Comparison of ENCODE assay signal across 12 cellular contexts in the genomic region with DNA sequence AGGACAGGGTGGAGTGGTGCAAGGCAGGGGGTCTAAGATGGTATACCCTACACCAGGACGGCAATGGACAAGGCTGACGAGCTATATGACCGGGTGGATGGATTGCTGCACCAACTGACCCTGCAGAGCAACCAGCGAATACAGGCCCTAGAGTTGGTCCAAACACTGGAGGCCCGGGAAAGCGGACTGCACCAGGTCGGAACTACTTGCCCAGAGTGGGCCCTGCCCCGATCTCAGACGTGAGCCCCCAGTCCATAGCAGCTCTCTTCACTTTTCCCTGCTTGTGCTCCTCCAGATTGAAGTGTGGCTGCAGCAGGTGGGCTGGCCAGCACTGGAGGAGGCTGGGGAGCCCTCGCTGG. TPM values are rescaled to one million over a fixed set of nuclear protein-coding genes. Genes with fewer than 3 reads are reported as not detected.
"Had no signal": no experiment of that assay in that cellular context is flagged by ENCODE, and none has a peak within 500 bp of the region (broad histone marks: within the 10 kb centered on the region; RNA-seq: fewer than 3 reads in every experiment).

No MANE protein-coding gene starts in this region.

- H3K27ac Mint-ChIP-seq: HFFc6, IgD-negative memory B cell had no signal

- H3K9me3 Mint-ChIP-seq: HFFc6, IgD-negative memory B cell had no signal

- H3K4me3 Mint-ChIP-seq: HFFc6, IgD-negative memory B cell had no signal

- H3K9me3 ChIP-seq: HAP-1 had no signal

- H3K27me3 Mint-ChIP-seq: IgD-negative memory B cell had no signal

- DNase-seq: GM23248, GOT3, H7, HFFc6, KBM-7 had no signal

- H3K4me3 ChIP-seq: GM23248, HAP-1 had no signal

- ATAC-seq: HCT116, HepG2 had no signal

- H2AFZ ChIP-seq: GM23248 had no signal

- H3K27ac ChIP-seq: GM23248, HL-60 had no signal

RNA-seq across cellular contexts. Expression of a gene that starts 44.1 kb away (rescaled TPM):
- total RNA-seq: GM23248, H4, HepG2, HFFc6, HT1080 had no signal

RNA-seq across cellular contexts. Expression of a gene that starts 44.2 kb away (rescaled TPM):
- total RNA-seq: GM23248, H7, HFFc6, HT1080 had no signal
